ENCODE assay signal across 11 cellular contexts in genomic region chr3:25781145-25781757, GRCh38. TPM values are rescaled to one million over a fixed set of nuclear protein-coding genes. Genes with fewer than 3 reads are reported as not detected.
DNase-seq lines count a peak whose midpoint lies in the region; ATAC-seq and TF ChIP-seq lines count a peak whose summit lies in the region.
"Had no signal": no experiment of that assay in that cellular context is flagged by ENCODE, and none has a peak within 500 bp of the region (broad histone marks: within the 10 kb centered on the region; RNA-seq: fewer than 3 reads in every experiment).

No MANE protein-coding gene starts in this region.

- no peak for TF ChIP-seq CTCF in neural crest cell (conservative IDR thresholded peaks at IDR 0.05)

- no peaks in the 10 kb centered on the region for H3K27me3 Mint-ChIP-seq in activated T-helper 1 cell treated with anti-CD3 and anti-CD28 coated beads, Interleukin-12 subunit alpha, Interleukin-12 subunit beta, Interleukin-2, Interleukin-4 antibody, amounts not matched to agents 30 ng/mL and 10 ng/mL and 1 ng/mL, durations not matched to agents 14 hours and 24 hours and 36 hours (ENCODE audit: insufficient read depth)
- H3K27me3 Mint-ChIP-seq in neural crest cell (ENCODE audit: low read depth), result no peaks in the 10 kb centered on the region

- peaks cover 4% of the 10 kb centered on the region for H3K9me3 Mint-ChIP-seq in activated T-helper 1 cell treated with anti-CD3 and anti-CD28 coated beads, Interleukin-12 subunit alpha, Interleukin-12 subunit beta, Interleukin-2, Interleukin-4 antibody, amounts not matched to agents 30 ng/mL and 10 ng/mL and 1 ng/mL, durations not matched to agents 14 hours and 24 hours and 36 hours
- H3K9me3 Mint-ChIP-seq in neural crest cell, result peaks cover 3% of the 10 kb centered on the region

- H3K27ac Mint-ChIP-seq in activated T-helper 1 cell treated with anti-CD3 and anti-CD28 coated beads, Interleukin-12 subunit alpha, Interleukin-12 subunit beta, Interleukin-2, Interleukin-4 antibody, amounts not matched to agents 30 ng/mL and 10 ng/mL and 1 ng/mL, durations not matched to agents 14 hours and 24 hours and 36 hours, result peak overlapping the region; percentile 40
- no peak overlapping the region for H3K27ac Mint-ChIP-seq in neural crest cell (ENCODE audit: unreplicated experiment)

- peak overlapping the region; percentile 86 for H3K4me3 Mint-ChIP-seq in activated T-helper 1 cell treated with anti-CD3 and anti-CD28 coated beads, Interleukin-12 subunit alpha, Interleukin-12 subunit beta, Interleukin-2, Interleukin-4 antibody, amounts not matched to agents 30 ng/mL and 10 ng/mL and 1 ng/mL, durations not matched to agents 14 hours and 24 hours and 36 hours
- H3K4me3 Mint-ChIP-seq in neural crest cell, result peak overlapping the region; percentile 94

- H3K36me3 Mint-ChIP-seq in activated T-helper 1 cell treated with anti-CD3 and anti-CD28 coated beads, Interleukin-12 subunit alpha, Interleukin-12 subunit beta, Interleukin-2, Interleukin-4 antibody, amounts not matched to agents 30 ng/mL and 10 ng/mL and 1 ng/mL, durations not matched to agents 14 hours and 24 hours and 36 hours (ENCODE audit: low read depth), result peaks cover 31% of the 10 kb centered on the region
- peaks cover 16% of the 10 kb centered on the region for H3K36me3 Mint-ChIP-seq in neural crest cell (ENCODE audit: low read depth)

- ATAC-seq in HG02938 (IDR thresholded peaks at IDR 0.05; ENCODE audit: unreplicated experiment) (peak; percentile 2), GM18502 (IDR thresholded peaks at IDR 0.05; ENCODE audit: poor library complexity, unreplicated experiment) (no peak)

- H3K4me1 Mint-ChIP-seq in activated T-helper 1 cell treated with anti-CD3 and anti-CD28 coated beads, Interleukin-12 subunit alpha, Interleukin-12 subunit beta, Interleukin-2, Interleukin-4 antibody, amounts not matched to agents 30 ng/mL and 10 ng/mL and 1 ng/mL, durations not matched to agents 14 hours and 24 hours and 36 hours (ENCODE audit: low read depth), result peaks cover 53% of the 10 kb centered on the region
- peaks cover 18% of the 10 kb centered on the region for H3K4me1 Mint-ChIP-seq in neural crest cell

- intact Hi-C loops in activated T-helper 1 cell treated with anti-CD3 and anti-CD28 coated beads, Interleukin-12 subunit alpha, Interleukin-12 subunit beta, Interleukin-2, Interleukin-4 antibody, amounts not matched to agents 30 ng/mL and 10 ng/mL and 1 ng/mL, durations not matched to agents 14 hours and 24 hours and 36 hours (cut with micrococcal nuclease), result loop anchor here (10.0 kb wide), 1 partner anchor 1866 kb away; the partner anchor contains the start of genes NKIRAS1 and RPL15

- DNase-seq in NOMO-1 treated with DMSO at 0.1 percent for 48 hours (lab: John Stamatoyannopoulos, UW; ENCODE audit: unreplicated experiment) (peak; percentile 22), NOMO-1 treated with dmso at 0.1 percent for 144 hours (lab: John Stamatoyannopoulos, UW; ENCODE audit: unreplicated experiment) (no peak), neural crest cell (ENCODE audit: low read depth, low spot score) (no peak), AG08396 (ENCODE audit: low spot score) (no peak), NCI-H1694 treated with DMSO at 0.1 percent for 48 hours (lab: John Stamatoyannopoulos, UW) (no peak)
- DNase-seq in activated T-helper 1 cell treated with anti-CD3 and anti-CD28 coated beads, Interleukin-12 subunit alpha, Interleukin-12 subunit beta, Interleukin-2, Interleukin-4 antibody, amounts not matched to agents 30 ng/mL and 10 ng/mL and 1 ng/mL, durations not matched to agents 14 hours and 24 hours and 36 hours (ENCODE audit: low spot score), result no peak
- DNase-seq: H7, hippocampal formation, NCI-H524 treated with DMSO at 0.1 percent for 48 hours had no signal

RNA-seq across cellular contexts. Expression of gene NGLY1, which starts 2.0 kb away (rescaled TPM):
- total RNA-seq in activated T-helper 1 cell treated with anti-CD3 and anti-CD28 coated beads, Interleukin-12 subunit alpha, Interleukin-12 subunit beta, Interleukin-2, Interleukin-4 antibody, amounts not matched to agents 30 ng/mL and 10 ng/mL and 1 ng/mL, durations not matched to agents 14 hours and 24 hours and 36 hours, result 57.9 and 59.2 TPM in 2 replicates
- 29.9 and 32.2 TPM in 2 replicates for total RNA-seq in neural crest cell

RNA-seq across cellular contexts. Expression of gene OXSM, which starts 8.6 kb away (rescaled TPM):
- 15.2 and 15.4 TPM in 2 replicates for total RNA-seq in activated T-helper 1 cell treated with anti-CD3 and anti-CD28 coated beads, Interleukin-12 subunit alpha, Interleukin-12 subunit beta, Interleukin-2, Interleukin-4 antibody, amounts not matched to agents 30 ng/mL and 10 ng/mL and 1 ng/mL, durations not matched to agents 14 hours and 24 hours and 36 hours
- total RNA-seq in neural crest cell, result 8.7 and 12.5 TPM in 2 replicates
